Comparison of ENCODE assay signal across 8 cellular contexts in genomic region chr2:224938670-224939309, GRCh38.
DNase-seq lines count a peak whose midpoint lies in the region; FAIRE-seq and TF ChIP-seq lines count a peak whose summit lies in the region.

No MANE protein-coding gene starts in this region.

- no peak overlapping the region for H3K27ac Mint-ChIP-seq in endothelial cell (ENCODE audit: unreplicated experiment)

- no peaks in the 10 kb centered on the region for H3K36me3 Mint-ChIP-seq in endothelial cell (ENCODE audit: low read depth, unreplicated experiment)

- in situ Hi-C loops in GM23248 (cut with MboI) = no loop called here
- in situ Hi-C loops in HAP-1 (cut with MboI; ENCODE audit: low sequenced_read_pairs) = no loop called here

- intact Hi-C loops in sigmoid colon (cut with DNase I) (no loop called here), posterior cingulate gyrus (cut with DNase I) (no loop called here)

- peaks cover 10% of the 10 kb centered on the region for H3K4me1 Mint-ChIP-seq in endothelial cell (ENCODE audit: unreplicated experiment)

- H4K20me1 ChIP-seq in GM23248 (ENCODE audit: insufficient read depth) (no peaks in the 10 kb centered on the region), fibroblast of lung (ENCODE audit: control insufficient read depth, extremely low read depth, insufficient read depth, low read length) (no peaks in the 10 kb centered on the region)

- H3K27me3 Mint-ChIP-seq in endothelial cell (ENCODE audit: unreplicated experiment) = no peaks in the 10 kb centered on the region

- H3K36me3 ChIP-seq in GM23248 (ENCODE audit: low read depth) (no peaks in the 10 kb centered on the region), fibroblast of lung (ENCODE audit: control insufficient read depth, insufficient read depth, low read length) (no peaks in the 10 kb centered on the region), HAP-1 (replicated peaks) (no peaks in the 10 kb centered on the region), sigmoid colon (no peaks in the 10 kb centered on the region)

- H2AFZ ChIP-seq in GM23248 (no peak overlapping the region), fibroblast of lung (ENCODE audit: low read length) (no peak overlapping the region)

- H3K4me1 ChIP-seq in GM23248 (ENCODE audit: insufficient read depth) = peaks cover 20% of the 10 kb centered on the region
- peaks cover 5% of the 10 kb centered on the region for H3K4me1 ChIP-seq in fibroblast of lung (ENCODE audit: control insufficient read depth, extremely low read depth, insufficient read depth, low read length)
- no peaks in the 10 kb centered on the region for H3K4me1 ChIP-seq in HAP-1
- H3K4me1 ChIP-seq in sigmoid colon = peaks cover 0 to 5% (median 0%) of the 10 kb centered on the region in 4 donors

- H3K4me2 ChIP-seq in GM23248 (ENCODE audit: unreplicated experiment) = peak overlapping the region; percentile 11
- peak overlapping the region; percentile 65 for H3K4me2 ChIP-seq in fibroblast of lung (ENCODE audit: extremely low read depth, insufficient read depth, low read length)

- no peaks in the 10 kb centered on the region for H3K9me3 Mint-ChIP-seq in endothelial cell (ENCODE audit: unreplicated experiment)

- DNase-seq in GM12892 (ENCODE audit: insufficient read length) (no peak), GM23248 (peak; percentile 13), NCI-H69 (lab: John Stamatoyannopoulos, UW) (peak; percentile 77), fibroblast of lung (ENCODE audit: low read depth in 2 of 2) (peak; percentile 83 to 84), HAP-1 (ENCODE audit: low spot score in 2 of 2) (no peak), sigmoid colon (no peak), endothelial cell (ENCODE audit: low spot score) (no peak), posterior cingulate gyrus (no peak)

- WGBS in GM23248 (ENCODE audit: low coverage in 1 of 2, low lambda C conversion rate in 2 of 2, missing lambda C conversion rate in 2 of 2), 2 experiments = 90 to 92% methylated on average over 7 of the region's 7 CpGs
- 33 to 38% methylated on average over 7 of the region's 7 CpGs for WGBS in sigmoid colon, 2 donors

- H3K9me3 ChIP-seq in GM23248 (ENCODE audit: low read depth) (no peaks in the 10 kb centered on the region), fibroblast of lung (ENCODE audit: control insufficient read depth, insufficient read depth, low read depth, low read length) (no peaks in the 10 kb centered on the region), HAP-1 (no peaks in the 10 kb centered on the region), sigmoid colon (no peaks in the 10 kb centered on the region)

- no peak for TF ChIP-seq EP300 in sigmoid colon (IDR thresholded peaks at IDR 0.05)

- no peak for TF ChIP-seq CTCF in fibroblast of lung (conservative IDR thresholded peaks at IDR 0.05 in 1 of 2, IDR thresholded peaks at IDR 0.05 in 1 of 2; ENCODE audit: low read depth in 1 of 2, low read length in 2 of 2)
- no peak for TF ChIP-seq CTCF in sigmoid colon (IDR thresholded peaks at IDR 0.05)
- TF ChIP-seq CTCF in endothelial cell (IDR thresholded peaks at IDR 0.05; ENCODE audit: unreplicated experiment) = no peak

- no peak overlapping the region for H3K4me3 Mint-ChIP-seq in endothelial cell (ENCODE audit: unreplicated experiment)

- peaks cover 100% of the 10 kb centered on the region for H3K79me2 ChIP-seq in GM23248 (ENCODE audit: insufficient read depth)
- H3K79me2 ChIP-seq in fibroblast of lung (ENCODE audit: control insufficient read depth, insufficient read depth, low read length) = peaks cover 16% of the 10 kb centered on the region

- H3K9me2 ChIP-seq in GM23248 (ENCODE audit: insufficient read depth) = no peaks in the 10 kb centered on the region

- TF ChIP-seq POLR2A in GM12892 (IDR thresholded peaks at IDR 0.05; ENCODE audit: low read depth, low read length) (no peak), sigmoid colon (IDR thresholded peaks at IDR 0.05) (no peak)

- H3F3A ChIP-seq in GM23248 (ENCODE audit: insufficient read depth) = peaks cover 4% of the 10 kb centered on the region; the same call in 1 of the 2 replicates

- H3K4me3 ChIP-seq in GM23248 (no peak overlapping the region), fibroblast of lung (replicated peaks in 1 of 4; ENCODE audit: control extremely low read depth in 1 of 4, insufficient read depth in 1 of 4, low read depth in 3 of 4, low read length in 4 of 4) (peak overlapping the region in 1 of 4 experiments; percentile 10), HAP-1 (no peak overlapping the region), sigmoid colon (no peak overlapping the region)

- H3K27me3 ChIP-seq in GM23248 (replicated peaks; ENCODE audit: insufficient read depth) = no peaks in the 10 kb centered on the region
- no peaks in the 10 kb centered on the region for H3K27me3 ChIP-seq in fibroblast of lung (ENCODE audit: control insufficient read depth, insufficient read depth, low read length)
- peaks cover 9% of the 10 kb centered on the region for H3K27me3 ChIP-seq in HAP-1 (ENCODE audit: low read depth)
- no peaks in the 10 kb centered on the region for H3K27me3 ChIP-seq in sigmoid colon

- FAIRE-seq in GM12892 (lab: Jason Lieb, UNC) = peak; percentile 95

- H3K27ac ChIP-seq in GM23248 = no peak overlapping the region
- peak overlapping the region; percentile 33 for H3K27ac ChIP-seq in fibroblast of lung (ENCODE audit: insufficient read depth, low read length)
- peak overlapping the region in 1 of 4 donors; percentile 1 for H3K27ac ChIP-seq in sigmoid colon

- no peak overlapping the region for H3K9ac ChIP-seq in GM23248
- H3K9ac ChIP-seq in fibroblast of lung (ENCODE audit: insufficient read depth, low read length) = no peak overlapping the region

Comparison
In these comparisons a context has a peak if more than half of its experiments do, and no peak if none do; other contexts are left out.
1. DNase-seq: peak in GM23248 (single experiment), NCI-H69 (single experiment) and fibroblast of lung (2 of 2); none in GM12892 (single experiment), HAP-1 (0 of 2), sigmoid colon (single experiment), endothelial cell (single experiment) and posterior cingulate gyrus (0 of 10).